Comparison of ENCODE assay signal across 20 cellular contexts in genomic region chr6:111943723-111944122, GRCh38.
DNase-seq lines count a peak whose midpoint lies in the region; ATAC-seq and TF ChIP-seq lines count a peak whose summit lies in the region.
"Had no signal": no experiment of that assay in that cellular context is flagged by ENCODE, and none has a peak within 500 bp of the region (broad histone marks: within the 10 kb centered on the region; RNA-seq: fewer than 3 reads in every experiment).

No MANE protein-coding gene starts in this region.

- H3K27me3 Mint-ChIP-seq in mesothelial cell of epicardium (ENCODE audit: low read depth): no peaks in the 10 kb centered on the region

- no peaks in the 10 kb centered on the region for H3K36me3 Mint-ChIP-seq in mesothelial cell of epicardium

- H4K20me1 ChIP-seq in BLaER1 treated with 17β-estradiol and CSF1 and Interleukin-3, amounts not matched to agents 10 nM and 100 nM: no peaks in the 10 kb centered on the region

- H4K91ac ChIP-seq in neuronal stem cell (ENCODE audit: low read depth, low read length, poor library complexity): no peak overlapping the region

- H3K4ac ChIP-seq in neuronal stem cell (ENCODE audit: low read length): no peak overlapping the region

- peaks cover 10% of the 10 kb centered on the region for H3K9me3 Mint-ChIP-seq in mesothelial cell of epicardium

- H3K9ac ChIP-seq in BLaER1 treated with 17β-estradiol and CSF1 and Interleukin-3, amounts not matched to agents 10 nM and 100 nM: no peak overlapping the region
- H3K9ac ChIP-seq in SK-N-MC (ENCODE audit: insufficient read length) (no peak overlapping the region), neuronal stem cell (ENCODE audit: low read depth, low read length, poor library complexity) (no peak overlapping the region)

- no peak for ATAC-seq in GM18861 (IDR thresholded peaks at IDR 0.05; ENCODE audit: unreplicated experiment)
- ATAC-seq in aorta (ENCODE audit: low FRiP score): no peak
- ATAC-seq: HepG2, PC-3 had no signal

- H2BK15ac ChIP-seq in neuronal stem cell (ENCODE audit: low read length): no peak overlapping the region

- H2AK5ac ChIP-seq in neuronal stem cell (ENCODE audit: low read depth, low read length): no peak overlapping the region

- no peak overlapping the region for H3K4me3 ChIP-seq in BLaER1 treated with 17β-estradiol and CSF1 and Interleukin-3, amounts not matched to agents 10 nM and 100 nM
- H3K4me3 ChIP-seq in SK-N-MC (no peak overlapping the region), neuronal stem cell (ENCODE audit: low read length in 2 of 2) (no peak overlapping the region), aorta (ENCODE audit: low read length in 2 of 2) (no peak overlapping the region)

- peaks cover 5 to 17% (median 11%) of the 10 kb centered on the region in 11 experiments; a peak in 19 of 22 replicates for H3K9me3 ChIP-seq in BLaER1 treated with 17β-estradiol and CSF1 and Interleukin-3, amounts not matched to agents 10 nM and 100 nM (replicated peaks in 1 of 11)
- H3K9me3 ChIP-seq in SK-N-MC (ENCODE audit: low read depth, low read length) (peaks cover 8% of the 10 kb centered on the region; the same call in 1 of the 2 replicates), neuronal stem cell (replicated peaks in 1 of 2; ENCODE audit: control insufficient read depth in 2 of 2, insufficient read depth in 1 of 2, low read depth in 1 of 2, low read length in 2 of 2) (peaks cover 0 to 8% of the 10 kb centered on the region in 2 donors), aorta (ENCODE audit: control insufficient read depth, low read length) (peaks cover 2% of the 10 kb centered on the region)

- H2BK120ac ChIP-seq in neuronal stem cell (ENCODE audit: low read depth, low read length): no peak overlapping the region

- intact Hi-C loops in aorta (cut with DNase I): no loop called here

- no peaks in the 10 kb centered on the region; a peak in 1 of 22 replicates for H3K36me3 ChIP-seq in BLaER1 treated with 17β-estradiol and CSF1 and Interleukin-3, amounts not matched to agents 10 nM and 100 nM
- no peaks in the 10 kb centered on the region for H3K36me3 ChIP-seq in SK-N-MC (ENCODE audit: insufficient read depth, low read length)
- no peaks in the 10 kb centered on the region for H3K36me3 ChIP-seq in neuronal stem cell (replicated peaks in 1 of 2; ENCODE audit: control insufficient read depth in 2 of 2, insufficient read depth in 2 of 2, low read length in 2 of 2)
- H3K36me3 ChIP-seq in aorta (ENCODE audit: control insufficient read depth in 1 of 2, insufficient read depth in 2 of 2, low read length in 1 of 2): no peaks in the 10 kb centered on the region

- no peak overlapping the region for H3K14ac ChIP-seq in neuronal stem cell (ENCODE audit: low read length)

- no peak for TF ChIP-seq CTCF in mesothelial cell of epicardium (IDR thresholded peaks at IDR 0.05; ENCODE audit: unreplicated experiment)

- peak overlapping the region in 9 of 11 experiments; percentile 1 to 59 (median 28); a peak in 11 of 22 replicates for H3K4me2 ChIP-seq in BLaER1 treated with 17β-estradiol and CSF1 and Interleukin-3, amounts not matched to agents 10 nM and 100 nM
- H3K4me2 ChIP-seq in neuronal stem cell (ENCODE audit: insufficient read depth, low read length, poor library complexity, severe bottlenecking): no peak overlapping the region

- no peak overlapping the region for H2BK12ac ChIP-seq in neuronal stem cell (ENCODE audit: low read length)

- H2BK5ac ChIP-seq in neuronal stem cell (ENCODE audit: low read length): no peak overlapping the region

- no peaks in the 10 kb centered on the region for H3K79me1 ChIP-seq in neuronal stem cell (ENCODE audit: low read depth, low read length)

- H3K23ac ChIP-seq in neuronal stem cell (ENCODE audit: low read depth, low read length, poor library complexity): no peak overlapping the region

- H2AFZ ChIP-seq in neuronal stem cell (ENCODE audit: low read length): peak overlapping the region; percentile 24

- H3K4me3 Mint-ChIP-seq in mesothelial cell of epicardium: no peak overlapping the region
- H3K4me3 Mint-ChIP-seq: CD8-positive, alpha-beta memory T cell had no signal

- WGBS in neuronal stem cell (ENCODE audit: extremely low coverage in 2 of 2, insufficient read length in 2 of 2, insufficient replicate concordance in 1 of 2), 2 donors: no CpG with 5 or more reads among the region's 3 CpGs
- 85 to 88% methylated on average over 3 of the region's 3 CpGs for WGBS in aorta, 2 donors

- no peak overlapping the region for H4K8ac ChIP-seq in neuronal stem cell (ENCODE audit: low read depth, low read length)

- no peak overlapping the region for H3K27ac ChIP-seq in BLaER1 treated with 17β-estradiol and CSF1 and Interleukin-3, amounts not matched to agents 10 nM and 100 nM
- H3K27ac ChIP-seq in SK-N-MC (peak overlapping the region; percentile 70), neuronal stem cell (replicated peaks; ENCODE audit: low read length) (no peak overlapping the region), aorta (ENCODE audit: low read depth in 1 of 2, low read length in 2 of 2) (no peak overlapping the region)

- H3K4me1 Mint-ChIP-seq in mesothelial cell of epicardium: no peaks in the 10 kb centered on the region
- H3K4me1 Mint-ChIP-seq: CD8-positive, alpha-beta memory T cell had no signal

- H3K4me1 ChIP-seq in BLaER1 treated with 17β-estradiol and CSF1 and Interleukin-3, amounts not matched to agents 10 nM and 100 nM: peaks cover 0 to 14% (median 11%) of the 10 kb centered on the region in 10 experiments; a peak in 15 of 20 replicates
- H3K4me1 ChIP-seq in neuronal stem cell (ENCODE audit: control insufficient read depth in 2 of 2, insufficient read depth in 1 of 2, low read depth in 1 of 2, low read length in 2 of 2) (no peaks in the 10 kb centered on the region), aorta (ENCODE audit: control insufficient read depth in 1 of 2, insufficient read depth in 2 of 2, low read length in 2 of 2) (no peaks in the 10 kb centered on the region)

- H3K27ac Mint-ChIP-seq in mesothelial cell of epicardium: no peak overlapping the region
- H3K27ac Mint-ChIP-seq: CD8-positive, alpha-beta memory T cell had no signal

- peak; percentile 40 to 47 for DNase-seq in NOMO-1 (lab: John Stamatoyannopoulos, UW; ENCODE audit: unreplicated experiment in 2 of 2)
- DNase-seq in SK-N-MC (ENCODE audit: low read depth, low spot score): no peak
- no peak for DNase-seq in neuronal stem cell (ENCODE audit: low spot score)
- DNase-seq in mesothelial cell of epicardium (ENCODE audit: low spot score in 2 of 2, unreplicated experiment in 2 of 2): no peak
- DNase-seq in aorta: no peak
- DNase-seq: C1 segment of cervical spinal cord; CD8-positive, alpha-beta memory T cell; DMS 273 treated with DMSO at 0.1 percent for 48 hours; DMS79; EL; GDM1; NCI-H2029 treated with DMSO at 0.1 percent for 48 hours; NCI-H446 treated with DMSO at 0.1 percent for 48 hours; NCI-H526; NCI-H82; NK-92 treated with Interleukin-12 subunit alpha and Interleukin-12 subunit beta, amount 100 ng/mL, for 24 hours; PC-3 had no signal

- no peaks in the 10 kb centered on the region for H3K27me3 ChIP-seq in BLaER1 treated with 17β-estradiol and CSF1 and Interleukin-3, amounts not matched to agents 10 nM and 100 nM
- H3K27me3 ChIP-seq in neuronal stem cell (ENCODE audit: control insufficient read depth in 3 of 3, insufficient read depth in 3 of 3, low read depth in 1 of 3, low read length in 3 of 3) (no peaks in the 10 kb centered on the region), aorta (ENCODE audit: control insufficient read depth in 1 of 2, insufficient read depth in 2 of 2, low read length in 1 of 2) (peaks cover 0 to 1% of the 10 kb centered on the region in 2 donors)

- no peak overlapping the region for H3K18ac ChIP-seq in neuronal stem cell (ENCODE audit: low read length)

Comparison
In these comparisons a context has a peak if more than half of its experiments do, and no peak if none do; other contexts are left out.
1. DNase-seq: peak in NOMO-1 (2 of 2); none in SK-N-MC (single experiment), neuronal stem cell (single experiment), mesothelial cell of epicardium (0 of 2) and aorta (0 of 2).